Comparison of ENCODE assay signal across 1 cellular context in genomic region chr5:134149571-134150303, GRCh38.
TF ChIP-seq lines count a peak whose summit lies in the region.

No MANE protein-coding gene starts in this region.

TF ChIP-seq in GM23338, 12 proteins besides CTCF, POLR2A, EP300 and RAD21 (continued from another document):
- TF ChIP-seq, protein P1, sequence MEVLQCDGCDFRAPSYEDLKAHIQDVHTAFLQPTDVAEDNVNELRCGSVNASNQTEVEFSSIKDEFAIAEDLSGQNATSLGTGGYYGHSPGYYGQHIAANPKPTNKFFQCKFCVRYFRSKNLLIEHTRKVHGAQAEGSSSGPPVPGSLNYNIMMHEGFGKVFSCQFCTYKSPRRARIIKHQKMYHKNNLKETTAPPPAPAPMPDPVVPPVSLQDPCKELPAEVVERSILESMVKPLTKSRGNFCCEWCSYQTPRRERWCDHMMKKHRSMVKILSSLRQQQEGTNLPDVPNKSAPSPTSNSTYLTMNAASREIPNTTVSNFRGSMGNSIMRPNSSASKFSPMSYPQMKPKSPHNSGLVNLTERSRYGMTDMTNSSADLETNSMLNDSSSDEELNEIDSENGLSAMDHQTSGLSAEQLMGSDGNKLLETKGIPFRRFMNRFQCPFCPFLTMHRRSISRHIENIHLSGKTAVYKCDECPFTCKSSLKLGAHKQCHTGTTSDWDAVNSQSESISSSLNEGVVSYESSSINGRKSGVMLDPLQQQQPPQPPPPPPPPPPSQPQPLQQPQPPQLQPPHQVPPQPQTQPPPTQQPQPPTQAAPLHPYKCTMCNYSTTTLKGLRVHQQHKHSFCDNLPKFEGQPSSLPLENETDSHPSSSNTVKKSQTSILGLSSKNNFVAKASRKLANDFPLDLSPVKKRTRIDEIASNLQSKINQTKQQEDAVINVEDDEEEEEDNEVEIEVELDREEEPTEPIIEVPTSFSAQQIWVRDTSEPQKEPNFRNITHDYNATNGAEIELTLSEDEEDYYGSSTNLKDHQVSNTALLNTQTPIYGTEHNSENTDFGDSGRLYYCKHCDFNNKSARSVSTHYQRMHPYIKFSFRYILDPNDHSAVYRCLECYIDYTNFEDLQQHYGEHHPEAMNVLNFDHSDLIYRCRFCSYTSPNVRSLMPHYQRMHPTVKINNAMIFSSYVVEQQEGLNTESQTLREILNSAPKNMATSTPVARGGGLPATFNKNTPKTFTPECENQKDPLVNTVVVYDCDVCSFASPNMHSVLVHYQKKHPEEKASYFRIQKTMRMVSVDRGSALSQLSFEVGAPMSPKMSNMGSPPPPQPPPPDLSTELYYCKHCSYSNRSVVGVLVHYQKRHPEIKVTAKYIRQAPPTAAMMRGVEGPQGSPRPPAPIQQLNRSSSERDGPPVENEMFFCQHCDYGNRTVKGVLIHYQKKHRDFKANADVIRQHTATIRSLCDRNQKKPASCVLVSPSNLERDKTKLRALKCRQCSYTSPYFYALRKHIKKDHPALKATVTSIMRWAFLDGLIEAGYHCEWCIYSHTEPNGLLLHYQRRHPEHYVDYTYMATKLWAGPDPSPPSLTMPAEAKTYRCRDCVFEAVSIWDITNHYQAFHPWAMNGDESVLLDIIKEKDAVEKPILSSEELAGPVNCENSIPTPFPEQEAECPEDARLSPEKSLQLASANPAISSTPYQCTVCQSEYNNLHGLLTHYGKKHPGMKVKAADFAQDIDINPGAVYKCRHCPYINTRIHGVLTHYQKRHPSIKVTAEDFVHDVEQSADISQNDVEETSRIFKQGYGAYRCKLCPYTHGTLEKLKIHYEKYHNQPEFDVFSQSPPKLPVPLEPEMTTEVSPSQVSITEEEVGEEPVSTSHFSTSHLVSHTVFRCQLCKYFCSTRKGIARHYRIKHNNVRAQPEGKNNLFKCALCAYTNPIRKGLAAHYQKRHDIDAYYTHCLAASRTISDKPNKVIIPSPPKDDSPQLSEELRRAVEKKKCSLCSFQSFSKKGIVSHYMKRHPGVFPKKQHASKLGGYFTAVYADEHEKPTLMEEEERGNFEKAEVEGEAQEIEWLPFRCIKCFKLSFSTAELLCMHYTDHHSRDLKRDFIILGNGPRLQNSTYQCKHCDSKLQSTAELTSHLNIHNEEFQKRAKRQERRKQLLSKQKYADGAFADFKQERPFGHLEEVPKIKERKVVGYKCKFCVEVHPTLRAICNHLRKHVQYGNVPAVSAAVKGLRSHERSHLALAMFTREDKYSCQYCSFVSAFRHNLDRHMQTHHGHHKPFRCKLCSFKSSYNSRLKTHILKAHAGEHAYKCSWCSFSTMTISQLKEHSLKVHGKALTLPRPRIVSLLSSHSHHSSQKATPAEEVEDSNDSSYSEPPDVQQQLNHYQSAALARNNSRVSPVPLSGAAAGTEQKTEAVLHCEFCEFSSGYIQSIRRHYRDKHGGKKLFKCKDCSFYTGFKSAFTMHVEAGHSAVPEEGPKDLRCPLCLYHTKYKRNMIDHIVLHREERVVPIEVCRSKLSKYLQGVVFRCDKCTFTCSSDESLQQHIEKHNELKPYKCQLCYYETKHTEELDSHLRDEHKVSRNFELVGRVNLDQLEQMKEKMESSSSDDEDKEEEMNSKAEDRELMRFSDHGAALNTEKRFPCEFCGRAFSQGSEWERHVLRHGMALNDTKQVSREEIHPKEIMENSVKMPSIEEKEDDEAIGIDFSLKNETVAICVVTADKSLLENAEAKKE (CRISPR knock-in tag; IDR thresholded peaks at IDR 0.05) = no peak
- TF ChIP-seq ZNF331 (CRISPR knock-in tag; IDR thresholded peaks at IDR 0.05; ENCODE audit: low read depth) = no peak
- TF ChIP-seq POLR2AphosphoS5 (IDR thresholded peaks at IDR 0.05; ENCODE audit: low read depth) = no peak
- TF ChIP-seq ETS1 (IDR thresholded peaks at IDR 0.05) = no peak
- no peak for TF ChIP-seq NANOG (IDR thresholded peaks at IDR 0.05; ENCODE audit: borderline replicate concordance)
- TF ChIP-seq EZH2 (IDR thresholded peaks at IDR 0.05; ENCODE audit: low read depth, unreplicated experiment) = no peak
- TF ChIP-seq REST (IDR thresholded peaks at IDR 0.05; ENCODE audit: unreplicated experiment) = no peak
- TF ChIP-seq CREB1 (CRISPR knock-in tag; IDR thresholded peaks at IDR 0.05; ENCODE audit: low read depth) = no peak
- no peak for TF ChIP-seq STAT1 (IDR thresholded peaks at IDR 0.05; ENCODE audit: unreplicated experiment)
- no peak for TF ChIP-seq JUNB (IDR thresholded peaks at IDR 0.05; ENCODE audit: unreplicated experiment)
TF ChIP-seq in GM23338: peak in this region for 0.
